ENCODE assay signal across 7 cellular contexts in genomic region chr7:76897007-76897406, GRCh38.
A peak's percentile ranks its signal among the peaks of the same experiment; 100 is the strongest.
DNase-seq lines count a peak whose midpoint lies in the region; ATAC-seq and TF ChIP-seq lines count a peak whose summit lies in the region.
"Not testable (repeated sequence)": the region's sequence is repeated elsewhere in the genome, so short reads cannot be mapped to it uniquely, and the experiment has no call there.

No MANE protein-coding gene starts in this region.

- POLR2A ChIA-PET in AG04450 (lab: Yijun Ruan, JAX) = interaction anchor here (0.6 kb wide), 1 partner anchor 538 kb away, joined by 3 read pairs; the partner anchor contains the start of gene YWHAG
- POLR2A ChIA-PET in MCF 10A (lab: Yijun Ruan, JAX) = not testable (repeated sequence)

- H3F3A ChIP-seq in GM23248 (ENCODE audit: insufficient read depth) = not testable (repeated sequence)

- H3K4me1 ChIP-seq in GM23248 (ENCODE audit: insufficient read depth); foreskin keratinocyte: not testable (repeated sequence)

- not testable (repeated sequence) for H3K4me3 Mint-ChIP-seq in MCF 10A (ENCODE audit: unreplicated experiment)

- not testable (repeated sequence) for H3K4me2 ChIP-seq in GM23248 (ENCODE audit: unreplicated experiment)

- H3K27me3 ChIP-seq in AG04450 (ENCODE audit: control insufficient read depth, insufficient read depth, low read length); GM23248 (replicated peaks; ENCODE audit: insufficient read depth); foreskin keratinocyte: not testable (repeated sequence)

- H3K27ac Mint-ChIP-seq in MCF 10A (ENCODE audit: low read depth, unreplicated experiment) = not testable (repeated sequence)

- not testable (repeated sequence) for H3K36me3 Mint-ChIP-seq in MCF 10A (ENCODE audit: insufficient read depth, unreplicated experiment)

- not testable (repeated sequence) for H3K79me2 ChIP-seq in GM23248 (ENCODE audit: insufficient read depth)

- WGBS in GM23248 (ENCODE audit: low coverage in 1 of 2, low lambda C conversion rate in 2 of 2, missing lambda C conversion rate in 2 of 2), 2 experiments = 39 to 47% methylated on average over 2 of the region's 2 CpGs

- H3K36me3 ChIP-seq in GM23248 (ENCODE audit: low read depth) = not testable (repeated sequence)

- not testable (repeated sequence) for H3K4me3 ChIP-seq in AG04450 (ENCODE audit: low read depth, low read length); GM23248; epithelial cell of esophagus (ENCODE audit: low read length)

- not testable (repeated sequence) for BruUV-seq in MCF 10A (replicated peaks; lab: Mats Ljungman, UMichigan)

- not testable (repeated sequence) for H3K4me1 Mint-ChIP-seq in MCF 10A (ENCODE audit: insufficient read depth, unreplicated experiment)

- intact Hi-C loops in MCF 10A (cut with micrococcal nuclease) = not testable (repeated sequence)

- H3K9me3 Mint-ChIP-seq in MCF 10A (ENCODE audit: unreplicated experiment) = not testable (repeated sequence)

- CTCF ChIA-PET in AG04450 (lab: Charles Lee); MCF 10A (lab: Yijun Ruan, JAX): not testable (repeated sequence)

- H2AFZ ChIP-seq in GM23248 = not testable (repeated sequence)

- not testable (repeated sequence) for ATAC-seq in foreskin keratinocyte

- H3K27me3 Mint-ChIP-seq in MCF 10A (ENCODE audit: insufficient read depth, unreplicated experiment) = not testable (repeated sequence)

- not testable (repeated sequence) for H3K9ac ChIP-seq in GM23248

- peak; percentile 21 for DNase-seq in AG04450 (ENCODE audit: low read depth, low spot score)
- peak; percentile 2 for DNase-seq in GM23248
- peak; percentile 7 for DNase-seq in M059J (ENCODE audit: low read depth)
- DNase-seq in MCF 10A (ENCODE audit: unreplicated experiment) = peak; percentile 1
- DNase-seq in epithelial cell of esophagus (ENCODE audit: low read depth) = peak; percentile 14
- DNase-seq in foreskin keratinocyte = peak; percentile 4 to 17
- DNase-seq in left kidney (ENCODE audit: low read depth, low spot score) = peak; percentile 21

- not testable (repeated sequence) for H4K20me1 ChIP-seq in GM23248 (ENCODE audit: insufficient read depth)

- not testable (repeated sequence) for H3K9me3 ChIP-seq in AG04450 (ENCODE audit: control insufficient read depth, insufficient read depth, low read length); GM23248 (ENCODE audit: low read depth)

- H3K27ac ChIP-seq in AG04450 (ENCODE audit: low read depth, low read length); GM23248; foreskin keratinocyte: not testable (repeated sequence)

- in situ Hi-C loops in GM23248 (cut with MboI) = not testable (repeated sequence)

- TF ChIP-seq CTCF in AG04450 (IDR thresholded peaks at IDR 0.05; ENCODE audit: low read depth, low read length); MCF 10A (IDR thresholded peaks at IDR 0.05; ENCODE audit: unreplicated experiment); epithelial cell of esophagus (IDR thresholded peaks at IDR 0.05; ENCODE audit: insufficient read depth, low read depth, low read length, missing control alignments); foreskin keratinocyte (conservative IDR thresholded peaks at IDR 0.05): not testable (repeated sequence)

- not testable (repeated sequence) for H3K9me2 ChIP-seq in GM23248 (ENCODE audit: insufficient read depth)
